ENCODE assay signal across 9 cellular contexts in genomic region chr13:26946675-26947342, GRCh38.
DNase-seq lines count a peak whose midpoint lies in the region; ATAC-seq and TF ChIP-seq lines count a peak whose summit lies in the region.
"Had no signal": no experiment of that assay in that cellular context is flagged by ENCODE, and none has a peak within 500 bp of the region (broad histone marks: within the 10 kb centered on the region; RNA-seq: fewer than 3 reads in every experiment).

No MANE protein-coding gene starts in this region.

- H3K9ac ChIP-seq in DND-41 (ENCODE audit: low read depth, low read length): no peak overlapping the region

- no peaks in the 10 kb centered on the region for H3K4me1 ChIP-seq in DND-41 (ENCODE audit: insufficient read depth, low read length)

- DNase-seq in DND-41 (no peak), NCI-H510A (lab: John Stamatoyannopoulos, UW) (peak; percentile 22), astrocyte of the hippocampus (ENCODE audit: low read depth, low spot score) (peak; percentile 51), iPS-NIHi7 (ENCODE audit: extremely low spot score) (peak; percentile 68), superior temporal gyrus (ENCODE audit: extremely low spot score) (peak; percentile 80), ecto neural progenitor cell (ENCODE audit: low spot score) (no peak)

- no peak overlapping the region for H3K27ac ChIP-seq in DND-41 (ENCODE audit: low read length)
- H3K27ac ChIP-seq: SK-N-MC had no signal

- H4K20me1 ChIP-seq in DND-41 (ENCODE audit: insufficient read depth, low read length): no peaks in the 10 kb centered on the region

- no peaks in the 10 kb centered on the region for H3K9me3 ChIP-seq in DND-41 (ENCODE audit: insufficient read depth, low read length, severe bottlenecking)

- peaks cover 15% of the 10 kb centered on the region for H3K27me3 ChIP-seq in DND-41 (ENCODE audit: insufficient read depth, low read length, poor library complexity)

- no peak overlapping the region for H3K4me3 ChIP-seq in DND-41 (ENCODE audit: low read depth in 1 of 2, low read length in 2 of 2)
- H3K4me3 ChIP-seq: SK-N-MC had no signal

- H2AFZ ChIP-seq in DND-41 (ENCODE audit: low read depth, low read length): no peak overlapping the region

- no peak overlapping the region for H3K4me2 ChIP-seq in DND-41 (ENCODE audit: insufficient read depth, low read length)

- peak; percentile 71 for TF ChIP-seq CTCF in DND-41 (IDR thresholded peaks at IDR 0.05; ENCODE audit: borderline replicate concordance, extremely low read depth, low read length, poor library complexity, severe bottlenecking)

- H3K36me3 ChIP-seq in DND-41 (ENCODE audit: insufficient read depth, low read length): no peaks in the 10 kb centered on the region

- H3K79me2 ChIP-seq in DND-41 (ENCODE audit: insufficient read depth, low read length): no peaks in the 10 kb centered on the region

- peak; percentile 66 for ATAC-seq in DND-41 (ENCODE audit: insufficient read depth, low read depth)
- peak; percentile 64 for ATAC-seq in HG02759 (IDR thresholded peaks at IDR 0.05; ENCODE audit: unreplicated experiment)
- no peak for ATAC-seq in HG02973 (IDR thresholded peaks at IDR 0.05; ENCODE audit: unreplicated experiment)

Comparison
In these comparisons a context has a peak if more than half of its experiments do, and no peak if none do; other contexts are left out.
1. DNase-seq: peak in NCI-H510A (single experiment), astrocyte of the hippocampus (single experiment), iPS-NIHi7 (single experiment) and superior temporal gyrus (single experiment); none in DND-41 (single experiment) and ecto neural progenitor cell (single experiment).